ENCODE assay signal across 8 cellular contexts in the genomic region with DNA sequence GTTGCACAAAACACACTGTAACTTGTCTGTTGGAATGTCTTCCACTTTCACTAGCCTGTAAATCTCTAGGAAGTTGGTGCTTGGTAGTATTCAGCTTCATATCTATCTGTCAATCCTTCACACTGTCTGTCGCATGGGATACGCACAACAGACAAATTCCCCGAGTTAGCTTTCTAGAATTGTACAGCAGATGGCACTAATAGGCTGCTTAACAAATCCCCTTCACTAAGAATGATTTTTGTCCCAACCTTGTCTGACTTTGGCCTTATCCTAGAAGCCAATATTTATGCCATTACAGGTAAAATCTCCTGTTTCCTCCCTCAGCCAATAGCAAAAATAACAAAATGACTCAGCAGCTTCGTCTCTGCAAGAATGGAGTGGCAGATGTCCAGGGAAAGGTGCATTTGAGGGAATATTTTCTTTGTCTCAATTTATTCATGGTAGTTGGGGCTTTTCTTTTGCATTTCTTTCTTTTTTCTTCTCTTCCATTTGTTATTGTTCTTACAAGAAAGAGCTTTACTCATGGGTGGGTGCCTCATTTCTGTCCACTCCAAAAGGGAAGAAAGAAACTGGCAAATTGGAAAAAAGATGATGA. TPM values are rescaled to one million over a fixed set of nuclear protein-coding genes. Genes with fewer than 3 reads are reported as not detected.
A peak's percentile ranks its signal among the peaks of the same experiment; 100 is the strongest.
DNase-seq lines count a peak whose midpoint lies in the region; TF ChIP-seq lines count a peak whose summit lies in the region.

No MANE protein-coding gene starts in this region.

- TF ChIP-seq CTCF in adrenal gland (IDR thresholded peaks at IDR 0.05), result peak; percentile 36 to 81 (median 74)
- peak; percentile 43 to 80 (median 48) for TF ChIP-seq CTCF in tibial nerve (IDR thresholded peaks at IDR 0.05)

- H3K36me3 ChIP-seq in adrenal gland (replicated peaks in 1 of 2) (no peaks in the 10 kb centered on the region), tibial nerve (no peaks in the 10 kb centered on the region)
- no peaks in the 10 kb centered on the region for H3K36me3 ChIP-seq in effector memory CD4-positive, alpha-beta T cell (ENCODE audit: control insufficient read depth, insufficient read depth, low read length)

- H3K9me3 ChIP-seq in adrenal gland (replicated peaks in 1 of 3) (no peaks in the 10 kb centered on the region), tibial nerve (no peaks in the 10 kb centered on the region)
- H3K9me3 ChIP-seq in effector memory CD4-positive, alpha-beta T cell (ENCODE audit: control insufficient read depth, low read length), result no peaks in the 10 kb centered on the region

- peak; percentile 4 to 16 for DNase-seq in SHP77 (lab: John Stamatoyannopoulos, UW)
- DNase-seq in SHP77 treated with DMSO at 0.1 percent for 48 hours (lab: John Stamatoyannopoulos, UW), result no peak
- DNase-seq in M059J (ENCODE audit: low read depth), result peak; percentile 50
- peak in 2 of 7 donors; percentile 32 to 49 for DNase-seq in adrenal gland
- peak; percentile 89 for DNase-seq in inferior parietal cortex (ENCODE audit: extremely low spot score)
- peak in 1 of 2 donors; percentile 46 for DNase-seq in tibial nerve (ENCODE audit: low spot score in 2 of 2)
- no peak for DNase-seq in KG1 (lab: John Stamatoyannopoulos, UW)
- DNase-seq in effector memory CD4-positive, alpha-beta T cell, result no peak

- TF ChIP-seq POLR2A in adrenal gland (IDR thresholded peaks at IDR 0.05) (no peak), tibial nerve (IDR thresholded peaks at IDR 0.05) (no peak)

- H3K4me1 ChIP-seq in adrenal gland (replicated peaks in 1 of 2) (peaks cover 8 to 18% of the 10 kb centered on the region in 2 donors), tibial nerve (peaks cover 0 to 72% (median 22%) of the 10 kb centered on the region in 4 donors)
- H3K4me1 ChIP-seq in effector memory CD4-positive, alpha-beta T cell (ENCODE audit: control insufficient read depth, insufficient read depth, low read length, poor library complexity, severe bottlenecking), result no peaks in the 10 kb centered on the region

- no peak overlapping the region for H3K27ac ChIP-seq in adrenal gland
- peak overlapping the region in 1 of 4 donors; percentile 79 for H3K27ac ChIP-seq in tibial nerve
- H3K27ac ChIP-seq in effector memory CD4-positive, alpha-beta T cell (ENCODE audit: insufficient read depth, low read length, poor library complexity, severe bottlenecking), result no peak overlapping the region

- WGBS in adrenal gland, 4 donors, result 14 to 20% (median 17%) methylated on average over 4 of the region's 4 CpGs
- WGBS in tibial nerve, 2 donors, result 16 to 19% methylated on average over 4 of the region's 4 CpGs

- H3K4me3 ChIP-seq in adrenal gland (no peak overlapping the region), tibial nerve (no peak overlapping the region)
- no peak overlapping the region for H3K4me3 ChIP-seq in effector memory CD4-positive, alpha-beta T cell (ENCODE audit: insufficient read depth, low read depth, low read length, poor library complexity, severe bottlenecking)

- no peak for TF ChIP-seq EP300 in tibial nerve (IDR thresholded peaks at IDR 0.05)

- intact Hi-C loops in adrenal gland (cut with DNase I), result loop anchor here (2.0 to 10.0 kb wide), 2 partner anchors 46 to 272 kb away; no protein-coding TSS in a partner anchor

- no peaks in the 10 kb centered on the region for H3K27me3 ChIP-seq in adrenal gland
- no peaks in the 10 kb centered on the region for H3K27me3 ChIP-seq in tibial nerve
- no peaks in the 10 kb centered on the region for H3K27me3 ChIP-seq in effector memory CD4-positive, alpha-beta T cell (replicated peaks; ENCODE audit: control insufficient read depth, insufficient read depth, low read length, poor library complexity, severe bottlenecking)

RNA-seq across cellular contexts. Expression of a gene that starts 3.1 kb away (rescaled TPM):
- total RNA-seq in M059J (2014; rRNA removed; shearing (Covaris generic)), result 45.6 and 59.9 TPM in 2 replicates
- 10 to 100 TPM; 11.3 to 50.7 (median 29.5) TPM for total RNA-seq in adrenal gland
- 10 to 100 TPM; 29.9 to 55.0 (median 32.9) TPM for polyA plus RNA-seq in adrenal gland
- total RNA-seq in tibial nerve, result 10 to 100 TPM; 14.1 to 55.5 (median 25.4) TPM

RNA-seq across cellular contexts. Expression of a gene that starts 3.4 kb away (rescaled TPM):
- 4.6 and 9.0 TPM in 2 replicates for total RNA-seq in M059J (2014; rRNA removed; shearing (Covaris generic))
- 1 to 10 TPM in 6 of 8 donors, under 1 TPM in 2; 0.72 to 1.7 (median 1.2) TPM for total RNA-seq in adrenal gland
- polyA plus RNA-seq in adrenal gland, result 1 to 10 TPM in 1 of 3 donors, under 1 TPM in 2; 0.57 to 2.6 (median 0.80) TPM
- 1 to 10 TPM in 3 of 4 donors, under 1 TPM in 1; 0.59 to 1.9 (median 1.5) TPM for total RNA-seq in tibial nerve

RNA-seq across cellular contexts. Expression of a gene that starts 44.2 kb away (rescaled TPM):
- total RNA-seq in M059J (2014; rRNA removed; shearing (Covaris generic)), result 1.5 and 3.6 TPM in 2 replicates
- total RNA-seq in adrenal gland (10 to 100 TPM; 12.8 to 33.8 (median 14.9) TPM), tibial nerve (1 to 10 TPM; 4.8 to 9.0 (median 6.9) TPM)
- polyA plus RNA-seq in adrenal gland, result 10 to 100 TPM in 1 of 3 donors, 1 to 10 TPM in 2; 1.1 to 11.4 (median 1.9) TPM

Comparison
In these comparisons a context has a peak if more than half of its experiments do, and no peak if none do; other contexts are left out.
1. DNase-seq: peak in SHP77 (2 of 2), M059J (single experiment) and inferior parietal cortex (single experiment); none in SHP77 treated with DMSO at 0.1 percent for 48 hours (single experiment), KG1 (single experiment) and effector memory CD4-positive, alpha-beta T cell (0 of 3).